Comparison of ENCODE assay signal across 9 cellular contexts in genomic region chr6:21987501-21987957, GRCh38.
A peak's percentile ranks its signal among the peaks of the same experiment; 100 is the strongest.
DNase-seq lines count a peak whose midpoint lies in the region; ATAC-seq and TF ChIP-seq lines count a peak whose summit lies in the region.
"Had no signal": no experiment of that assay in that cellular context is flagged by ENCODE, and none has a peak within 500 bp of the region (broad histone marks: within the 10 kb centered on the region; RNA-seq: fewer than 3 reads in every experiment).

No MANE protein-coding gene starts in this region.

- H3K27ac ChIP-seq in A673 (ENCODE audit: low read depth, low read length, poor library complexity, severe bottlenecking), result no peak overlapping the region
- H3K27ac ChIP-seq in SJCRH30, result peak overlapping the region; percentile 60
- peak overlapping the region; percentile 13 to 54 for H3K27ac ChIP-seq in esophagus (ENCODE audit: low read depth in 2 of 2, low read length in 1 of 2)

- ATAC-seq in GM18517 (IDR thresholded peaks at IDR 0.05; ENCODE audit: unreplicated experiment) (peak; percentile 88), HG03108 (IDR thresholded peaks at IDR 0.05; ENCODE audit: unreplicated experiment) (peak; percentile 67), naive B cell (ENCODE audit: low read depth in 2 of 2) (peak; percentile 40 to 75)

- H3K27me3 Mint-ChIP-seq in naive B cell, result no peaks in the 10 kb centered on the region
- H3K27me3 Mint-ChIP-seq: memory B cell had no signal

- intact Hi-C loops in A673 (cut with micrococcal nuclease; ENCODE audit: unreplicated experiment), result no loop called here

- peak overlapping the region in 5 of 6 donors; percentile 31 to 94 (median 65) for H3K27ac Mint-ChIP-seq in naive B cell
- H3K27ac Mint-ChIP-seq: memory B cell had no signal

- 12 to 17% methylated on average over 9 of the region's 9 CpGs for WGBS in esophagus, 2 donors

- peak; percentile 51 for DNase-seq in A673 (ENCODE audit: low spot score)
- peak; percentile 78 to 87 for DNase-seq in SJCRH30
- DNase-seq in naive B cell, result peak; percentile 6
- no peak for DNase-seq in NCI-H82 (lab: John Stamatoyannopoulos, UW)
- DNase-seq in stimulated activated CD4-positive, alpha-beta T cell treated with anti-CD3 and anti-CD28 coated beads, Interleukin-4, amount 100 ng/mL, for 24 hours, result no peak

- POLR2A ChIA-PET in A673 (lab: Charles Lee; ENCODE audit: low non-redundant PET), result no interaction called here

- no peaks in the 10 kb centered on the region for H3K36me3 Mint-ChIP-seq in naive B cell
- H3K36me3 Mint-ChIP-seq: memory B cell had no signal

- H3K4me3 Mint-ChIP-seq in naive B cell, result peak overlapping the region; percentile 11 to 81 (median 62)
- H3K4me3 Mint-ChIP-seq: memory B cell had no signal

- no peak for TF ChIP-seq CTCF in A673 (conservative IDR thresholded peaks at IDR 0.05; ENCODE audit: low read depth, low read length)

- H3K4me1 ChIP-seq in A673 (ENCODE audit: insufficient read depth, low read length, poor library complexity, severe bottlenecking), result peaks cover 33% of the 10 kb centered on the region
- peaks cover 21% of the 10 kb centered on the region for H3K4me1 ChIP-seq in SJCRH30
- H3K4me1 ChIP-seq in esophagus (ENCODE audit: control insufficient read depth in 2 of 2, insufficient read depth in 2 of 2, low read length in 1 of 2), result peaks cover 0 to 2% of the 10 kb centered on the region in 2 donors

- no peaks in the 10 kb centered on the region for H3K9me3 Mint-ChIP-seq in naive B cell

- H3K4me3 ChIP-seq in A673 (ENCODE audit: low read depth, low read length, poor library complexity, severe bottlenecking) (no peak overlapping the region), SJCRH30 (peak overlapping the region; percentile 36), esophagus (ENCODE audit: low read depth in 1 of 2, low read length in 2 of 2) (no peak overlapping the region)

- H3K9me3 ChIP-seq in A673 (ENCODE audit: low read depth, low read length, poor library complexity, severe bottlenecking) (no peaks in the 10 kb centered on the region), SJCRH30 (replicated peaks) (no peaks in the 10 kb centered on the region), esophagus (ENCODE audit: control insufficient read depth in 2 of 2, insufficient read depth in 1 of 2, low read depth in 1 of 2, low read length in 1 of 2) (no peaks in the 10 kb centered on the region)

- CTCF ChIA-PET in A673 (lab: Charles Lee), result no interaction called here

- no TSS peak for BruUV-seq in A673 (replicated peaks; lab: Mats Ljungman, UMichigan)

- peaks cover 5 to 21% (median 14%) of the 10 kb centered on the region in 3 donors for H3K4me1 Mint-ChIP-seq in naive B cell
- H3K4me1 Mint-ChIP-seq: memory B cell had no signal

- no peaks in the 10 kb centered on the region for H3K27me3 ChIP-seq in A673 (replicated peaks; ENCODE audit: insufficient read depth, low read depth, low read length, poor library complexity)
- no peaks in the 10 kb centered on the region for H3K27me3 ChIP-seq in SJCRH30
- no peaks in the 10 kb centered on the region for H3K27me3 ChIP-seq in esophagus (ENCODE audit: control insufficient read depth in 1 of 2, insufficient read depth in 2 of 2, low read length in 2 of 2)

- H3K36me3 ChIP-seq in A673 (ENCODE audit: insufficient read depth, low read length, poor library complexity, severe bottlenecking) (no peaks in the 10 kb centered on the region), SJCRH30 (no peaks in the 10 kb centered on the region), esophagus (ENCODE audit: control insufficient read depth in 2 of 2, insufficient read depth in 2 of 2, low read length in 1 of 2) (no peaks in the 10 kb centered on the region)

Comparison
In these comparisons a context has a peak if more than half of its experiments do, and no peak if none do; other contexts are left out.
1. DNase-seq: peak in A673 (single experiment), SJCRH30 (2 of 2) and naive B cell (single experiment); none in NCI-H82 (single experiment) and stimulated activated CD4-positive, alpha-beta T cell treated with anti-CD3 and anti-CD28 coated beads, Interleukin-4, amount 100 ng/mL, for 24 hours (single experiment).
2. Peak in every context shown above with its lines, with median percentiles within 50 percentile points of each other: ATAC-seq.